In the genomic region with DNA sequence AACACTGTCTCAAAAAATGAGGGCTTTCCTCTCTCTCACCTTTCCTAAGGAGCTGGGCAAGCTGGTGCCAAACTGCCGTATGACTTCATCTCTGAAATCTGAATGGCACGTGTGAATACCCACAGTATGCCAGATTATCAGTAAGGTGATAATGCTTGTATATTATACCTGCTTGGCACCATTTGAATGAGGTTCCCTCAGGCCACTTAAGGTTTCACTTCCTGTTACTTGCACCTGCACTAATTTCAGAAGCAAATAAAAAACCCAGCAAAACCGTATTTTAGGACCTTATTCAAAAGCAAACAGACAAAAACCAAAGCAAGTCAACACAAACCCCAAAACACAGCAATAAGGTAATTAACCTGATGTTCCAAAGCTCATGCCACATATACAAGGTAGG, we compare ENCODE assay signal across 12 cellular contexts. TPM values are rescaled to one million over a fixed set of nuclear protein-coding genes. Genes with fewer than 3 reads are reported as not detected.
DNase-seq lines count a peak whose midpoint lies in the region; ATAC-seq and TF ChIP-seq lines count a peak whose summit lies in the region.
"Had no signal": no experiment of that assay in that cellular context is flagged by ENCODE, and none has a peak within 500 bp of the region (broad histone marks: within the 10 kb centered on the region; RNA-seq: fewer than 3 reads in every experiment).

No MANE protein-coding gene starts in this region.

- intact Hi-C loops in transverse colon (cut with DNase I; ENCODE audit: low total_unique reads) = no loop called here

- WGBS in gastroesophageal sphincter (ENCODE audit: low coverage in 1 of 2), 2 donors = 91 to 100% methylated on average over 1 to 3 of the region's 3 CpGs
- 29 to 37% methylated on average over 1 to 3 of the region's 3 CpGs for WGBS in transverse colon (ENCODE audit: low coverage in 1 of 2), 2 donors

- no peaks in the 10 kb centered on the region for H3K27me3 ChIP-seq in gastroesophageal sphincter
- H3K27me3 ChIP-seq in transverse colon = no peaks in the 10 kb centered on the region
- H3K27me3 ChIP-seq in osteoblast (ENCODE audit: insufficient read depth, low read length) = no peaks in the 10 kb centered on the region
- H3K27me3 ChIP-seq: neutrophil, uterus had no signal

- H3K36me3 ChIP-seq in gastroesophageal sphincter = peaks cover 0 to 5% of the 10 kb centered on the region in 2 donors
- H3K36me3 ChIP-seq in transverse colon = no peaks in the 10 kb centered on the region
- peaks cover 26% of the 10 kb centered on the region for H3K36me3 ChIP-seq in osteoblast (ENCODE audit: insufficient read depth, low read length)
- H3K36me3 ChIP-seq: uterus had no signal

- DNase-seq in epithelial cell of esophagus (ENCODE audit: low read depth) = peak; percentile 57
- DNase-seq in transverse colon = no peak
- DNase-seq in NCI-H526 treated with DMSO at 0.1 percent for 48 hours (lab: John Stamatoyannopoulos, UW) = no peak
- DNase-seq in osteoblast (ENCODE audit: insufficient read length, low spot score, missing footprints) = no peak
- DNase-seq: DMS 273 treated with DMSO at 0.1 percent for 48 hours, NCI-H1436 treated with DMSO at 0.1 percent for 48 hours, uterus had no signal

- peaks cover 13% of the 10 kb centered on the region for H4K20me1 ChIP-seq in osteoblast (ENCODE audit: insufficient read depth, low read length)

- TF ChIP-seq CTCF in epithelial cell of esophagus (IDR thresholded peaks at IDR 0.05; ENCODE audit: insufficient read depth, low read depth, low read length, missing control alignments) (no peak), gastroesophageal sphincter (IDR thresholded peaks at IDR 0.05) (no peak), transverse colon (IDR thresholded peaks at IDR 0.05) (no peak), osteoblast (IDR thresholded peaks at IDR 0.05; ENCODE audit: extremely low read depth, low read depth, low read length) (no peak)

- H3K9me3 ChIP-seq in gastroesophageal sphincter = no peaks in the 10 kb centered on the region
- H3K9me3 ChIP-seq in transverse colon = no peaks in the 10 kb centered on the region
- no peaks in the 10 kb centered on the region for H3K9me3 ChIP-seq in osteoblast (ENCODE audit: low read depth, low read length)
- H3K9me3 ChIP-seq: neutrophil, uterus had no signal

- TF ChIP-seq POLR2A in gastroesophageal sphincter (IDR thresholded peaks at IDR 0.05) (no peak), transverse colon (IDR thresholded peaks at IDR 0.05) (no peak)

- TF ChIP-seq EP300 in gastroesophageal sphincter (IDR thresholded peaks at IDR 0.05) (no peak), transverse colon (IDR thresholded peaks at IDR 0.05; ENCODE audit: low read depth) (no peak)

- in situ Hi-C loops in transverse colon (cut with MboI; ENCODE audit: low pct_ligation_motif_present in 1 of 4, low pct_unique_long_range_greater_than_20kb in 1 of 4, low sequenced_read_pairs in 3 of 4) = no loop called here

- peak; percentile 98 for ATAC-seq in GM18867 (IDR thresholded peaks at IDR 0.05; ENCODE audit: unreplicated experiment)
- peak; percentile 83 for ATAC-seq in GM21723 (IDR thresholded peaks at IDR 0.05; ENCODE audit: unreplicated experiment)
- peak; percentile 94 for ATAC-seq in HG03354 (IDR thresholded peaks at IDR 0.05; ENCODE audit: poor library complexity, severe bottlenecking, unreplicated experiment)
- no peak for ATAC-seq in gastroesophageal sphincter

- H3K27ac ChIP-seq in gastroesophageal sphincter (no peak overlapping the region), transverse colon (peak overlapping the region in 1 of 4 donors; percentile 29), osteoblast (ENCODE audit: low read depth, low read length) (no peak overlapping the region)
- H3K27ac ChIP-seq: neutrophil, uterus had no signal

- H3K4me3 ChIP-seq in epithelial cell of esophagus (ENCODE audit: low read length) (no peak overlapping the region), gastroesophageal sphincter (no peak overlapping the region), transverse colon (no peak overlapping the region), osteoblast (ENCODE audit: insufficient read depth, low read length) (no peak overlapping the region)
- H3K4me3 ChIP-seq: uterus had no signal

- no peak overlapping the region for H3K4me2 ChIP-seq in osteoblast (ENCODE audit: insufficient read depth, low read length)

- H2AFZ ChIP-seq in osteoblast (ENCODE audit: low read length) = no peak overlapping the region

- peaks cover 95% of the 10 kb centered on the region for H3K79me2 ChIP-seq in osteoblast (ENCODE audit: insufficient read depth, low read length)

- peaks cover 0 to 45% (median 2%) of the 10 kb centered on the region in 3 donors for H3K4me1 ChIP-seq in gastroesophageal sphincter
- H3K4me1 ChIP-seq in transverse colon = peaks cover 0 to 18% (median 7%) of the 10 kb centered on the region in 4 donors
- H3K4me1 ChIP-seq in osteoblast (ENCODE audit: insufficient read depth, low read length) = peaks cover 10% of the 10 kb centered on the region
- H3K4me1 ChIP-seq: uterus had no signal

RNA-seq across cellular contexts. Expression of gene FOXP1, which starts 19.7 kb away (rescaled TPM):
- 100 to 1,000 TPM; 169 to 300 (median 202) TPM for total RNA-seq in gastroesophageal sphincter
- 100 to 1,000 TPM; 102 to 260 (median 150) TPM for total RNA-seq in transverse colon
- 195 and 228 TPM in 2 replicates for total RNA-seq in osteoblast
